Comparison of ENCODE assay signal across 27 cellular contexts in the genomic region with DNA sequence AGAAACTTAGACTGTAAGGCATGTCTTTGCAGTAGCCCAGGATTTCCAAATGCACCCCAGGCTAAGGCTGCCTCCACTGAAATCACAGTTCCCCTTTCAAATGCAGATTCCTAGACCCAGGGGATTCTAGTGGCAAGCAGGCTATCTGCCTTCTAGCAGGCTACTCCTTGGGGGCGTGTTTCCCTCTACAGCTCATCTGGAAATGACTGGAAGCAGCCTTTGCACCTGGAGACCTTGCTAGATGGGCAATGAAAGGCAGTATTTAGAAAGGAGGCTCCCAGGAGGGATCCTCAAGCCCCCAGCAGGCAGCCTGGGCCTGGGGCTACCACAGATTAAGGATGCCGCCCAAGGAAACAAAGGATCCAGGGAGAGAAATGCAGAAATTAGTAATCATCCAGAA. TPM values are rescaled to one million over a fixed set of nuclear protein-coding genes. Genes with fewer than 3 reads are reported as not detected.
"Had no signal": no experiment of that assay in that cellular context is flagged by ENCODE, and none has a peak within 500 bp of the region (broad histone marks: within the 10 kb centered on the region; RNA-seq: fewer than 3 reads in every experiment).

No MANE protein-coding gene starts in this region.

- H3K27me3 ChIP-seq: adrenal gland, right lobe of liver, tibial artery had no signal

- H3K9me3 Mint-ChIP-seq: activated CD4-positive, alpha-beta T cell treated with anti-CD3 and anti-CD28 coated beads, Interleukin-2, amount 10 ng/mL, durations not matched to agents 7 days and 5 days; activated CD8-positive, alpha-beta T cell treated with anti-CD3 and anti-CD28 coated beads for 36 hours; activated T-cell treated with anti-CD3 and anti-CD28 coated beads, Interleukin-2, amount 50 U/mL, for 4 hours; activated T-helper 2 cell treated with anti-CD3 and anti-CD28 coated beads, Interferon-gamma antibody, Interleukin-2, Interleukin-4, amounts not matched to agents 10 μg/mL and 5 μg/mL and 100 μg/mL, durations not matched to agents 14 hours and 24 hours and 36 hours; memory B cell; nephron; stimulated activated naive CD8-positive, alpha-beta T cell treated with anti-CD3 and anti-CD28 coated beads, Interleukin-15, Interleukin-2, amounts not matched to agents 100 ng/mL and 50 ng/mL, for 24 hours had no signal

- H3K4me3 Mint-ChIP-seq: activated CD4-positive, alpha-beta T cell treated with anti-CD3 and anti-CD28 coated beads, Interleukin-2, amount 10 ng/mL, durations not matched to agents 7 days and 5 days; activated CD8-positive, alpha-beta T cell treated with anti-CD3 and anti-CD28 coated beads for 36 hours; activated naive CD8-positive, alpha-beta T cell; activated T-cell treated with anti-CD3 and anti-CD28 coated beads, Interleukin-2, amount 50 U/mL, for 4 hours; memory B cell; nephron; stimulated activated naive CD8-positive, alpha-beta T cell treated with anti-CD3 and anti-CD28 coated beads, Interleukin-15, Interleukin-2, amounts not matched to agents 100 ng/mL and 50 ng/mL, for 24 hours had no signal

- H3K4me1 Mint-ChIP-seq: activated CD4-positive, alpha-beta T cell treated with anti-CD3 and anti-CD28 coated beads, Interleukin-2, amount 10 ng/mL, durations not matched to agents 7 days and 5 days; memory B cell had no signal

- H3K36me3 Mint-ChIP-seq: activated naive CD8-positive, alpha-beta T cell; memory B cell had no signal

- H3K4me3 ChIP-seq: adrenal gland, right lobe of liver, skin epidermis, tibial artery had no signal

- H3K36me3 ChIP-seq: adrenal gland, right lobe of liver, tibial artery had no signal

- H3K27ac Mint-ChIP-seq: activated CD4-positive, alpha-beta T cell treated with anti-CD3 and anti-CD28 coated beads, Interleukin-2, amount 10 ng/mL, durations not matched to agents 7 days and 5 days; activated CD8-positive, alpha-beta T cell treated with anti-CD3 and anti-CD28 coated beads for 36 hours; activated naive CD8-positive, alpha-beta T cell; activated T-helper 2 cell treated with anti-CD3 and anti-CD28 coated beads, Interferon-gamma antibody, Interleukin-2, Interleukin-4, amounts not matched to agents 10 μg/mL and 5 μg/mL and 100 μg/mL, durations not matched to agents 14 hours and 24 hours and 36 hours; memory B cell; stimulated activated naive CD8-positive, alpha-beta T cell treated with anti-CD3 and anti-CD28 coated beads, Interleukin-15, Interleukin-2, amounts not matched to agents 100 ng/mL and 50 ng/mL, for 24 hours had no signal

- H3K27me3 Mint-ChIP-seq: activated CD4-positive, alpha-beta T cell treated with anti-CD3 and anti-CD28 coated beads, Interleukin-2, amount 10 ng/mL, durations not matched to agents 7 days and 5 days; activated CD8-positive, alpha-beta T cell treated with anti-CD3 and anti-CD28 coated beads for 36 hours; activated naive CD8-positive, alpha-beta T cell; stimulated activated naive CD8-positive, alpha-beta T cell treated with anti-CD3 and anti-CD28 coated beads, Interleukin-15, Interleukin-2, amounts not matched to agents 100 ng/mL and 50 ng/mL, for 24 hours had no signal

- DNase-seq: activated CD4-positive, alpha-beta T cell treated with anti-CD3 and anti-CD28 coated beads, Interleukin-2, amount 10 ng/mL, durations not matched to agents 7 days and 5 days; activated CD4-positive, CD25-positive, alpha-beta regulatory T cell treated with anti-CD3 and anti-CD28 coated beads, Interleukin-2, amount 50 U/mL, for 72 hours; activated CD8-positive, alpha-beta T cell treated with anti-CD3 and anti-CD28 coated beads for 36 hours; activated naive CD4-positive, alpha-beta T cell; activated T-cell treated with anti-CD3 and anti-CD28 coated beads, Interleukin-2, amount 50 U/mL, for 4 hours; adrenal gland; central memory CD4-positive, alpha-beta T cell; dermis blood vessel endothelial cell; effector CD8-positive, alpha-beta T cell; islet precursor cell; left colon; right lobe of liver; stimulated activated CD4-positive, alpha-beta T cell treated with anti-CD3 and anti-CD28 coated beads, Interleukin-1b, Interleukin-23, amount 100 ng/mL, for 48 hours; substantia nigra; tibial artery had no signal

- H2AFZ ChIP-seq: parathyroid adenoma had no signal

- H3K9me3 ChIP-seq: adrenal gland, right lobe of liver, tibial artery had no signal

- H3K27ac ChIP-seq: adrenal gland, parathyroid adenoma, right lobe of liver, skin epidermis, tibial artery, VCaP had no signal

- H3K9ac ChIP-seq: parathyroid adenoma had no signal

- H3K79me2 ChIP-seq: parathyroid adenoma had no signal

- H3K4me1 ChIP-seq: adrenal gland, parathyroid adenoma, right lobe of liver, tibial artery had no signal

RNA-seq across cellular contexts. Expression of a gene that starts 26.0 kb away (rescaled TPM):
- total RNA-seq: activated CD4-positive, alpha-beta T cell treated with anti-CD3 and anti-CD28 coated beads, Interleukin-2, amount 10 ng/mL, durations not matched to agents 7 days and 5 days; activated CD8-positive, alpha-beta T cell treated with anti-CD3 and anti-CD28 coated beads for 36 hours; activated T-cell treated with anti-CD3 and anti-CD28 coated beads, Interleukin-2, amount 50 U/mL, for 4 hours; activated T-helper 2 cell treated with anti-CD3 and anti-CD28 coated beads, Interferon-gamma antibody, Interleukin-2, Interleukin-4, amounts not matched to agents 10 μg/mL and 5 μg/mL and 100 μg/mL, durations not matched to agents 14 hours and 24 hours and 36 hours; mononuclear cell; myocyte; pulmonary artery endothelial cell; right lobe of liver; T-helper 2 cell treated with Interferon-gamma antibody and Interleukin-4, amounts not matched to agents 100 ng/mL and 5 ng/mL, for 36 hours had no signal
